ENCODE assay signal across 8 cellular contexts in the genomic region with DNA sequence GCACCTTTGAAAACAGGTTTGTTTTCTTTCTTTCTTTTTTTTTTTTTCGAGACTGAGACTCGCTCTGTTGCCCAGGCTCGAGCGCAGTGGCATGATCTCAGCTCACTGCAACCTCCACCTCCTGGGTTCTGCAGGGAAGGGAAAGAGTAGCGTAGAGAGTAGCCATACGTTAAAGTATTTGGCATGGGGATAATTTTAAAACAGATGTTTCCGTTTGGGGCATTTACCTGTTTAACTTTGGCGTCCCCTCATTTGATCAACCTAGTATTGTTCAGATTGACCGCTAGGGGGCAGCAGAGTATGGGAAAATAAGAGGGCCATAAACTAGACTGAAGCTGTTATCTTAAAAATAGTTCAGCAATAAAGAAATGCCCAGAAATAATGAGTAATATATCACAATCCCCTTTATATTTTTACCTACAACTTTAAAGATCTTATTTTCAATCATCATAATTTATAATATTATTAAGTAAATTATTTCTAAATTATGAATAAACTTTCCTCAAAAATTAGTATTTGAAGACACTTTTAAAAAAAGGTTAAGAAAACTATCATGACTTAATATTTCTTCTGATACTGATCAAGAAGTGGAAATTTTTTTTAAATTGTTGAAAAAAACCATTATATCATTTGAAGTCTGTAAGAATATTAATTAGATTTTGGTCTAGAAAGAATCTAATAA. TPM values are rescaled to one million over a fixed set of nuclear protein-coding genes. Genes with fewer than 3 reads are reported as not detected.
DNase-seq lines count a peak whose midpoint lies in the region; ATAC-seq and TF ChIP-seq lines count a peak whose summit lies in the region.

No MANE protein-coding gene starts in this region.

- peaks cover 3% of the 10 kb centered on the region; the same call in 1 of the 2 replicates for H3K27me3 ChIP-seq in MG63
- peaks cover 22% of the 10 kb centered on the region; the same call in 1 of the 2 replicates for H3K27me3 ChIP-seq in SK-N-SH (ENCODE audit: insufficient read depth)
- peaks cover 0 to 22% (median 6%) of the 10 kb centered on the region in 7 donors for H3K27me3 ChIP-seq in heart right ventricle

- peak; percentile 67 for DNase-seq in EH (ENCODE audit: low read depth)
- DNase-seq in H4 (ENCODE audit: low spot score) = peak; percentile 15
- DNase-seq in MG63 = peak; percentile 38
- peak; percentile 28 for DNase-seq in SK-N-SH
- peak; percentile 31 for DNase-seq in activated naive CD8-positive, alpha-beta T cell treated with anti-CD3 and anti-CD28 coated beads, Interleukin-2, amount 10 ng/mL, durations not matched to agents 7 days and 5 days
- peak in 1 of 2 donors; percentile 61 for DNase-seq in heart right ventricle
- peak; percentile 45 for DNase-seq in retina
- no peak for DNase-seq in posterior vena cava (ENCODE audit: low spot score)

- TF ChIP-seq EP300 in SK-N-SH (IDR thresholded peaks at IDR 0.05; ENCODE audit: borderline replicate concordance in 1 of 2, low read depth in 1 of 2, low read length in 1 of 2) = no peak

- intact Hi-C loops in heart right ventricle (cut with DNase I) (loop anchor here in 6 of 10 donors (2.0 to 10.0 kb wide), 4 partner anchors 234 to 1387 kb away; partner anchors contain the start of gene SLC18B1 (in 1 of the 6)), posterior vena cava (cut with DNase I) (no loop called here)

- H4K20me1 ChIP-seq in SK-N-SH (ENCODE audit: insufficient read depth) = no peaks in the 10 kb centered on the region

- peak; percentile 76 for TF ChIP-seq RAD21 in SK-N-SH (IDR thresholded peaks at IDR 0.05; ENCODE audit: low read length)

- CTCF ChIA-PET in SK-N-SH (lab: Yijun Ruan, JAX) = interaction anchor here (0.6 to 2.8 kb wide), 31 partner anchors 8 to 1039 kb away, joined by 3 to 33 read pairs (median 5); partner anchors contain the start of genes SLC18B1, STX7, TAAR6 and TAAR8

- no peaks in the 10 kb centered on the region for H3K36me3 ChIP-seq in MG63
- H3K36me3 ChIP-seq in SK-N-SH (replicated peaks in 1 of 2; ENCODE audit: control insufficient read depth in 1 of 2, insufficient read depth in 2 of 2, low read length in 1 of 2) = no peaks in the 10 kb centered on the region
- no peaks in the 10 kb centered on the region for H3K36me3 ChIP-seq in heart right ventricle

- H3K9me3 Mint-ChIP-seq in activated naive CD8-positive, alpha-beta T cell treated with anti-CD3 and anti-CD28 coated beads, Interleukin-2, amount 10 ng/mL, durations not matched to agents 7 days and 5 days = no peaks in the 10 kb centered on the region

- H3K27ac ChIP-seq in SK-N-SH (ENCODE audit: low read depth in 2 of 2, low read length in 1 of 2) = no peak overlapping the region
- no peak overlapping the region for H3K27ac ChIP-seq in heart right ventricle

- H2AFZ ChIP-seq in SK-N-SH (ENCODE audit: low read depth) = 0 out of 2 replicates have a peak overlapping the region, but pooled peaks have one; percentile 11

- H3K27me3 Mint-ChIP-seq in activated naive CD8-positive, alpha-beta T cell treated with anti-CD3 and anti-CD28 coated beads, Interleukin-2, amount 10 ng/mL, durations not matched to agents 7 days and 5 days = peaks cover 16% of the 10 kb centered on the region

- H3K27ac Mint-ChIP-seq in activated naive CD8-positive, alpha-beta T cell treated with anti-CD3 and anti-CD28 coated beads, Interleukin-2, amount 10 ng/mL, durations not matched to agents 7 days and 5 days = no peak overlapping the region

- peak; percentile 88 for TF ChIP-seq CTCF in SK-N-SH (IDR thresholded peaks at IDR 0.05)
- TF ChIP-seq CTCF in heart right ventricle (IDR thresholded peaks at IDR 0.05) = peak; percentile 69 to 90 (median 88)

- WGBS in SK-N-SH (ENCODE audit: low lambda C conversion rate) = 20% methylated on average over 9 of the region's 9 CpGs
- WGBS in heart right ventricle, 2 donors = 17 to 27% methylated on average over 9 of the region's 9 CpGs

- no peaks in the 10 kb centered on the region for H3K9me2 ChIP-seq in SK-N-SH

- H3K4me3 ChIP-seq in MG63 (no peak overlapping the region), SK-N-SH (ENCODE audit: low read depth in 2 of 2, low read length in 1 of 2) (peak overlapping the region in 1 of 2 experiments; percentile 54; a peak in 1 of 4 replicates), heart right ventricle (no peak overlapping the region)

- peaks cover 2% of the 10 kb centered on the region for H3K4me1 Mint-ChIP-seq in activated naive CD8-positive, alpha-beta T cell treated with anti-CD3 and anti-CD28 coated beads, Interleukin-2, amount 10 ng/mL, durations not matched to agents 7 days and 5 days

- no peaks in the 10 kb centered on the region for H3K36me3 Mint-ChIP-seq in activated naive CD8-positive, alpha-beta T cell treated with anti-CD3 and anti-CD28 coated beads, Interleukin-2, amount 10 ng/mL, durations not matched to agents 7 days and 5 days

- peak overlapping the region; percentile 48 for H3K4me3 Mint-ChIP-seq in activated naive CD8-positive, alpha-beta T cell treated with anti-CD3 and anti-CD28 coated beads, Interleukin-2, amount 10 ng/mL, durations not matched to agents 7 days and 5 days

- H3K4me2 ChIP-seq in SK-N-SH = peak overlapping the region; percentile 52; the same call in 1 of the 2 replicates

- no peak overlapping the region for H3K9ac ChIP-seq in SK-N-SH

- ATAC-seq in activated naive CD8-positive, alpha-beta T cell treated with anti-CD3 and anti-CD28 coated beads, Interleukin-2, amount 10 ng/mL, durations not matched to agents 7 days and 5 days (ENCODE audit: low read depth) = peak; percentile 72
- ATAC-seq in heart right ventricle = peak in 6 of 8 donors; percentile 64 to 77 (median 73)

- POLR2A ChIA-PET in SK-N-SH (lab: Yijun Ruan, JAX) = no interaction called here
- POLR2A ChIA-PET in activated naive CD8-positive, alpha-beta T cell treated with anti-CD3 and anti-CD28 coated beads, Interleukin-2, amount 10 ng/mL, durations not matched to agents 7 days and 5 days (lab: Charles Lee) = no interaction called here

- H3K4me1 ChIP-seq in SK-N-SH (ENCODE audit: control insufficient read depth in 1 of 2, insufficient read depth in 2 of 2, low read depth in 1 of 2, low read length in 1 of 2) = no peaks in the 10 kb centered on the region
- no peaks in the 10 kb centered on the region for H3K4me1 ChIP-seq in heart right ventricle

- no peaks in the 10 kb centered on the region for H3K79me2 ChIP-seq in SK-N-SH (ENCODE audit: insufficient read depth)

- H3K9me3 ChIP-seq in MG63 (no peaks in the 10 kb centered on the region), SK-N-SH (no peaks in the 10 kb centered on the region), heart right ventricle (peaks cover 0 to 9% (median 0%) of the 10 kb centered on the region in 11 donors)

- no peaks in the 10 kb centered on the region for H3F3A ChIP-seq in SK-N-SH (replicated peaks; ENCODE audit: insufficient read depth)

RNA-seq across cellular contexts. Expression of gene TAAR9, which starts 7.6 kb away (rescaled TPM):
- not detected in 2 replicates for total RNA-seq in H4 (2014; rRNA removed; shearing (Covaris generic))
- not detected in 2 replicates for total RNA-seq in MG63 (2014; rRNA removed; shearing (Covaris generic); ENCODE audit: low replicate concordance)
- polyA plus RNA-seq in SK-N-SH (2012; rRNA removed) (not detected in 2 replicates), heart right ventricle (not detected)
- polyA plus RNA-seq in SK-N-SH (2012; cell fraction: cytosol; rRNA removed) = not detected in 2 replicates
- polyA plus RNA-seq in SK-N-SH (2012; cell fraction: nucleus; rRNA removed) = not detected in 2 replicates
- not detected for total RNA-seq in activated naive CD8-positive, alpha-beta T cell treated with anti-CD3 and anti-CD28 coated beads, Interleukin-2, amount 10 ng/mL, durations not matched to agents 7 days and 5 days
- total RNA-seq in heart right ventricle (not detected), posterior vena cava (not detected)

RNA-seq across cellular contexts. Expression of gene STX7, which starts 17.5 kb away (rescaled TPM):
- 7.9 and 11.2 TPM in 2 replicates for total RNA-seq in H4 (2014; rRNA removed; shearing (Covaris generic))
- 4.7 and 9.5 TPM in 2 replicates for total RNA-seq in MG63 (2014; rRNA removed; shearing (Covaris generic); ENCODE audit: low replicate concordance)
- polyA plus RNA-seq in SK-N-SH (2012; rRNA removed) = 12.8 and 16.0 TPM in 2 replicates
- polyA plus RNA-seq in SK-N-SH (2012; cell fraction: cytosol; rRNA removed) = 15.7 and 15.8 TPM in 2 replicates
- 5.7 and 9.9 TPM in 2 replicates for polyA plus RNA-seq in SK-N-SH (2012; cell fraction: nucleus; rRNA removed)
- 10 to 100 TPM; 20.5 to 25.0 TPM for total RNA-seq in activated naive CD8-positive, alpha-beta T cell treated with anti-CD3 and anti-CD28 coated beads, Interleukin-2, amount 10 ng/mL, durations not matched to agents 7 days and 5 days
- 10 to 100 TPM; 50.4 to 71.4 (median 61.3) TPM for total RNA-seq in heart right ventricle
- polyA plus RNA-seq in heart right ventricle = 10 to 100 TPM in 1 of 2 donors, 1 to 10 TPM in 1; 6.4 to 11.9 TPM
- 10 to 100 TPM; 65.1 to 67.7 TPM for total RNA-seq in posterior vena cava

RNA-seq across cellular contexts. Expression of gene TAAR8, which starts 22.0 kb away (rescaled TPM):
- not detected in 2 replicates for total RNA-seq in H4 (2014; rRNA removed; shearing (Covaris generic))
- not detected in 2 replicates for total RNA-seq in MG63 (2014; rRNA removed; shearing (Covaris generic); ENCODE audit: low replicate concordance)
- polyA plus RNA-seq in SK-N-SH (2012; rRNA removed) = not detected in 2 replicates
- not detected in 2 replicates for polyA plus RNA-seq in SK-N-SH (2012; cell fraction: cytosol; rRNA removed)
- not detected in 2 replicates for polyA plus RNA-seq in SK-N-SH (2012; cell fraction: nucleus; rRNA removed)
- not detected for total RNA-seq in activated naive CD8-positive, alpha-beta T cell treated with anti-CD3 and anti-CD28 coated beads, Interleukin-2, amount 10 ng/mL, durations not matched to agents 7 days and 5 days
- not detected for total RNA-seq in heart right ventricle
- not detected for polyA plus RNA-seq in heart right ventricle
- total RNA-seq in posterior vena cava = not detected

RNA-seq across cellular contexts. Expression of gene TAAR6, which starts 39.7 kb away (rescaled TPM):
- not detected in 2 replicates for total RNA-seq in H4 (2014; rRNA removed; shearing (Covaris generic))
- total RNA-seq in MG63 (2014; rRNA removed; shearing (Covaris generic); ENCODE audit: low replicate concordance) = not detected in 2 replicates
- polyA plus RNA-seq in SK-N-SH (2012; rRNA removed) (not detected in 2 replicates), heart right ventricle (not detected)
- polyA plus RNA-seq in SK-N-SH (2012; cell fraction: cytosol; rRNA removed) = not detected in 2 replicates
- 0.15 TPM in 1 of 2 replicates, not detected in the other for polyA plus RNA-seq in SK-N-SH (2012; cell fraction: nucleus; rRNA removed)
- not detected for total RNA-seq in activated naive CD8-positive, alpha-beta T cell treated with anti-CD3 and anti-CD28 coated beads, Interleukin-2, amount 10 ng/mL, durations not matched to agents 7 days and 5 days
- total RNA-seq in heart right ventricle (not detected), posterior vena cava (not detected)

RNA-seq across cellular contexts. Expression of gene TAAR5, which starts 59.1 kb away (rescaled TPM):
- not detected in 2 replicates for total RNA-seq in H4 (2014; rRNA removed; shearing (Covaris generic))
- not detected in 2 replicates for total RNA-seq in MG63 (2014; rRNA removed; shearing (Covaris generic); ENCODE audit: low replicate concordance)
- not detected in 2 replicates for polyA plus RNA-seq in SK-N-SH (2012; rRNA removed)
- polyA plus RNA-seq in SK-N-SH (2012; cell fraction: cytosol; rRNA removed) = not detected in 2 replicates
- polyA plus RNA-seq in SK-N-SH (2012; cell fraction: nucleus; rRNA removed) = not detected in 2 replicates
- not detected for total RNA-seq in activated naive CD8-positive, alpha-beta T cell treated with anti-CD3 and anti-CD28 coated beads, Interleukin-2, amount 10 ng/mL, durations not matched to agents 7 days and 5 days
- total RNA-seq in heart right ventricle = not detected
- not detected for polyA plus RNA-seq in heart right ventricle
- not detected for total RNA-seq in posterior vena cava

Comparison
In these comparisons a context has a peak if more than half of its experiments do, and no peak if none do; other contexts are left out.
1. intact Hi-C loops: an anchor here in heart right ventricle (2.0 to 10.0 kb wide); none called in posterior vena cava.